8 cellular contexts compared by ENCODE assay signal in the genomic region with DNA sequence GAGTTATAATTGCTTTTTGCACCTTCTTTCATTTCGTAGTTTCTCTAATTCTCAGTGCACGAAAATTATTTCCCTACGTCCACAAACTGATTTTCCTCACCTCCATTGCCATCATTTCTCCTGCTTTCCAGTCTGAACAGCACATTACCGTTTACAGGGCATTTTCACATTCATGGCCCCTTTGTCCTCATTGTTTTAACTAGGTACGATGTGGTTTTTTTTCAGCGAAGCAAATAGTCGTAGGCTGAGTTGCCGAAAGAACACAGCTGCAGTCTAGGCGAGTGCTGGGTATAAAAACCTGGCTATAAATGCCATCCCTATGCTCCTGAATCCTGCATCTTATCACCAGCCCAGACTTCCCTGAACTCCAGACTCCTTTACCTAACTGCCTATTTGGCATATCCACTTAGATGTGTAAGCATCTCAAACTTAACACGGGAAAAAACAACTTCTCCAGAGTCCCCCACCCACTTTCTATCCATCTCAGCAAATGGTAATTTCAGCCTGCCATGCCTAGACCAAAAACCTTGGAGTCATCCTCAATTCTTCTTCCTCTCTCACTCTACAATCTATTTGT. TPM values are rescaled to one million over a fixed set of nuclear protein-coding genes. Genes with fewer than 3 reads are reported as not detected.
A peak's percentile ranks its signal among the peaks of the same experiment; 100 is the strongest.
DNase-seq lines count a peak whose midpoint lies in the region; ATAC-seq and TF ChIP-seq lines count a peak whose summit lies in the region.

No MANE protein-coding gene starts in this region.

- peak overlapping the region; percentile 76 for H3K27ac Mint-ChIP-seq in CD4-positive, alpha-beta T cell
- H3K27ac Mint-ChIP-seq in nephron, result peak overlapping the region; percentile 2 to 36 (median 23)

- peaks cover 6% of the 10 kb centered on the region for H3K4me1 ChIP-seq in effector memory CD4-positive, alpha-beta T cell (ENCODE audit: control insufficient read depth, insufficient read depth, low read length, poor library complexity, severe bottlenecking)

- POLR2A ChIA-PET in CD4-positive, alpha-beta T cell (lab: Charles Lee), result interaction anchor here (0.6 to 2.1 kb wide), 8 partner anchors 9 to 1329 kb away, joined by 3 to 7 read pairs (median 4); a partner anchor contains a TSS

- TF ChIP-seq CTCF in CD4-positive, alpha-beta T cell (IDR thresholded peaks at IDR 0.05), result no peak
- no peak for TF ChIP-seq CTCF in nephron (IDR thresholded peaks at IDR 0.05; ENCODE audit: unreplicated experiment in 3 of 3)

- H3K27ac ChIP-seq in CD4-positive, alpha-beta T cell (ENCODE audit: low read depth, low read length), result peak overlapping the region; percentile 66
- H3K27ac ChIP-seq in effector memory CD4-positive, alpha-beta T cell (ENCODE audit: insufficient read depth, low read length, poor library complexity, severe bottlenecking), result peak overlapping the region; percentile 85

- intact Hi-C loops in CD4-positive, alpha-beta T cell (cut with DNase I, micrococcal nuclease), result loop anchor here (5.0 to 10.0 kb wide), 11 partner anchors 91 to 1331 kb away; a partner anchor contains a TSS

- CTCF ChIA-PET in CD4-positive, alpha-beta T cell (lab: Charles Lee), result interaction anchor here (1.2 to 1.5 kb wide), 3 partner anchors 26 to 496 kb away, joined by 4 to 8 read pairs (median 4); no protein-coding TSS in a partner anchor

- DNase-seq in CD4-positive, alpha-beta T cell, result no peak
- peak; percentile 37 for DNase-seq in NCI-H69 (lab: John Stamatoyannopoulos, UW)
- DNase-seq in effector memory CD4-positive, alpha-beta T cell, result no peak
- DNase-seq in stimulated activated CD4-positive, alpha-beta T cell treated with anti-CD3 and anti-CD28 coated beads, Interleukin-12 subunit alpha, Interleukin-12 subunit beta, amount 100 ng/mL, for 4 hours, result no peak

- H3K4me1 Mint-ChIP-seq in CD4-positive, alpha-beta T cell (ENCODE audit: low read depth), result peaks cover 56% of the 10 kb centered on the region
- H3K4me1 Mint-ChIP-seq in nephron, result peaks cover 31% of the 10 kb centered on the region

- no peaks in the 10 kb centered on the region for H3K9me3 ChIP-seq in CD4-positive, alpha-beta T cell (ENCODE audit: control insufficient read depth, low read length)
- no peaks in the 10 kb centered on the region for H3K9me3 ChIP-seq in effector memory CD4-positive, alpha-beta T cell (ENCODE audit: control insufficient read depth, low read length)

- no peaks in the 10 kb centered on the region for H3K36me3 ChIP-seq in effector memory CD4-positive, alpha-beta T cell (ENCODE audit: control insufficient read depth, insufficient read depth, low read length)

- H3K4me3 ChIP-seq in effector memory CD4-positive, alpha-beta T cell (ENCODE audit: insufficient read depth, low read depth, low read length, poor library complexity, severe bottlenecking), result peak overlapping the region; percentile 92

- H3K9me3 Mint-ChIP-seq in CD4-positive, alpha-beta T cell, result no peaks in the 10 kb centered on the region
- peaks cover 3% of the 10 kb centered on the region for H3K9me3 Mint-ChIP-seq in nephron

- peak overlapping the region; percentile 86 for H3K4me3 Mint-ChIP-seq in CD4-positive, alpha-beta T cell
- peak overlapping the region; percentile 82 to 87 (median 86) for H3K4me3 Mint-ChIP-seq in nephron

- H3K27me3 ChIP-seq in CD4-positive, alpha-beta T cell (ENCODE audit: control insufficient read depth, insufficient read depth, low read length), result no peaks in the 10 kb centered on the region
- H3K27me3 ChIP-seq in effector memory CD4-positive, alpha-beta T cell (replicated peaks; ENCODE audit: control insufficient read depth, insufficient read depth, low read length, poor library complexity, severe bottlenecking), result no peaks in the 10 kb centered on the region

- no peak for ATAC-seq in CD4-positive, alpha-beta T cell (ENCODE audit: poor library complexity)
- ATAC-seq in GM18909 (IDR thresholded peaks at IDR 0.05; ENCODE audit: poor library complexity, unreplicated experiment), result no peak
- no peak for ATAC-seq in GM21390 (IDR thresholded peaks at IDR 0.05; ENCODE audit: unreplicated experiment)
- no peak for ATAC-seq in HG03108 (IDR thresholded peaks at IDR 0.05; ENCODE audit: unreplicated experiment)

- peaks cover 12% of the 10 kb centered on the region for H3K36me3 Mint-ChIP-seq in CD4-positive, alpha-beta T cell (ENCODE audit: low read depth)
- H3K36me3 Mint-ChIP-seq in nephron (ENCODE audit: low read depth), result no peaks in the 10 kb centered on the region

- no peaks in the 10 kb centered on the region for H3K27me3 Mint-ChIP-seq in CD4-positive, alpha-beta T cell
- peaks cover 2% of the 10 kb centered on the region for H3K27me3 Mint-ChIP-seq in nephron (ENCODE audit: low read depth)

RNA-seq across cellular contexts. Expression of a gene that starts 0.7 kb away (rescaled TPM):
- total RNA-seq in CD4-positive, alpha-beta T cell, result under 1 TPM; 0.22 to 0.34 TPM
